37 cellular contexts compared by ENCODE assay signal in the genomic region with DNA sequence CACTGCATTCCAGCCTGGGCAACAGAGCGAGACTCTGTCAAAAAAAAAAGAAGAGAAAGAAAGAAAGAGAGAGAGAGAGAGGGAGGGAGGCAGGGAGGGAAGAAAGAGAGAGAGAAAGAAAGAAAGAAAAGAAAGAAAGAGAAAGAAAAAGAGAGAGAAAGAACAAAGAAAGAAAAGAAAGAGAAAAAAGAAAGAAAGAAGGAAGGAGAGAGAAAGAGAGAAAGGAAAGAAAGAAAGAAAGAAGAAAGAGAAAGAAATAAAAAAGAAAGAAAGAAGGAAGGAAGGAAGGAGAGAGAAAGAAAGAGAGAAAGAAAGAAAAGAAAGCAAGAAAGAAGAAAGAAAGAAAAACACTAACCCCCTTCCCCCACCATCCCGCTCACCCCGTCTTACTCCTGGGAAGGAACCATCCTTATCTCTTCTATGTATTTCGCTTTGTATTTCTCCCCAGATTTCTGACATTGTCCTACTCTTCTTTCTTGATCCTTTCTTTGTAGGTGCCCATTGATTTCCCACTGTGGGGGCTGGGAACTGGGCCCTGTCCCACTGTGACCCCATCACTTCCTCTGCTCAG. TPM values are rescaled to one million over a fixed set of nuclear protein-coding genes. Genes with fewer than 3 reads are reported as not detected.
"Had no signal": no experiment of that assay in that cellular context is flagged by ENCODE, and none has a peak within 500 bp of the region (broad histone marks: within the 10 kb centered on the region; RNA-seq: fewer than 3 reads in every experiment).

No MANE protein-coding gene starts in this region.

- H3K27me3 ChIP-seq: adrenal gland, body of pancreas, breast epithelium had no signal

- H3K27ac ChIP-seq: adrenal gland, body of pancreas, brain microvascular endothelial cell, breast epithelium, VCaP had no signal

- H3K4me1 Mint-ChIP-seq: activated B cell treated with CpG ODN at 0.5 μM for 24 hours; activated CD4-positive, alpha-beta T cell treated with anti-CD3 and anti-CD28 coated beads, Interleukin-2, amount 10 ng/mL, durations not matched to agents 24 days and 14 days; activated naive CD8-positive, alpha-beta T cell treated with anti-CD3 and anti-CD28 coated beads for 36 hours; activated T-helper 17 cell treated with anti-CD3 and anti-CD28 coated beads, Interleukin-2, amount 50 U/mL, for 72 hours had no signal

- H3K36me3 ChIP-seq: adrenal gland, brain microvascular endothelial cell, breast epithelium had no signal

- H3K27ac Mint-ChIP-seq: activated B cell treated with CpG ODN at 0.5 μM for 24 hours; activated CD4-positive, alpha-beta memory T cell treated with anti-CD3 and anti-CD28 coated beads for 36 hours; activated CD4-positive, alpha-beta T cell treated with anti-CD3 and anti-CD28 coated beads, Interleukin-2, amount 10 ng/mL, durations not matched to agents 24 days and 14 days; activated naive CD4-positive, alpha-beta T cell treated with anti-CD3 and anti-CD28 coated beads for 36 hours; activated naive CD4-positive, alpha-beta T cell treated with anti-CD3 and anti-CD28 coated beads, Interleukin-2, amount 50 U/mL, for 72 hours; activated naive CD8-positive, alpha-beta T cell treated with anti-CD3 and anti-CD28 coated beads for 36 hours; activated T-cell treated with anti-CD3 and anti-CD28 coated beads, Interleukin-2, amount 50 U/mL, for 72 hours; activated T-helper 1 cell treated with anti-CD3 and anti-CD28 coated beads, Interleukin-12 subunit alpha, Interleukin-12 subunit beta, Interleukin-2, Interleukin-4 antibody, amounts not matched to agents 30 ng/mL and 10 ng/mL and 1 ng/mL, durations not matched to agents 14 hours and 24 hours and 36 hours; activated T-helper 17 cell treated with anti-CD3 and anti-CD28 coated beads, Interleukin-2, amount 50 U/mL, for 72 hours; T-helper 1 cell treated with Interleukin-12 subunit alpha and Interleukin-12 subunit beta and Interleukin-4 antibody, amounts not matched to agents 30 μg/mL and 1 μg/mL, for 36 hours; T-helper 2 cell treated with Interferon-gamma antibody and Interleukin-4, amounts not matched to agents 5 μg/mL and 100 μg/mL, for 36 hours had no signal

- FAIRE-seq: astrocyte, TTC549 had no signal

- ATAC-seq: activated naive CD4-positive, alpha-beta T cell treated with anti-CD3 and anti-CD28 coated beads, Interleukin-2, amount 50 U/mL, for 72 hours; activated T-cell treated with anti-CD3 and anti-CD28 coated beads, Interleukin-2, amount 50 U/mL, for 4 hours; activated T-cell treated with anti-CD3 and anti-CD28 coated beads, Interleukin-2, amount 50 U/mL, for 72 hours; activated T-helper 17 cell treated with anti-CD3 and anti-CD28 coated beads, Interleukin-2, amount 50 U/mL, for 72 hours; body of pancreas had no signal

- H3K4me3 ChIP-seq: adrenal gland, body of pancreas, breast epithelium had no signal

- H3K9me3 ChIP-seq: adrenal gland, body of pancreas had no signal

- H3K4me1 ChIP-seq: adrenal gland, body of pancreas, breast epithelium had no signal

- DNase-seq: activated B cell treated with CpG ODN at 0.5 μM for 24 hours; activated CD4-positive, alpha-beta memory T cell treated with anti-CD3 and anti-CD28 coated beads for 36 hours; activated CD4-positive, alpha-beta T cell treated with anti-CD3 and anti-CD28 coated beads for 4 hours; activated CD4-positive, alpha-beta T cell treated with anti-CD3 and anti-CD28 coated beads, Interleukin-2, amount 10 ng/mL, durations not matched to agents 24 days and 14 days; activated CD4-positive, alpha-beta T cell treated with anti-CD3 and anti-CD28 coated beads, Interleukin-2, amount 50 U/mL, for 1 hour; activated CD4-positive, alpha-beta T cell treated with anti-CD3 and anti-CD28 coated beads, Interleukin-2, amount 50 U/mL, for 4 hours; activated CD4-positive, CD25-positive, alpha-beta regulatory T cell treated with anti-CD3 and anti-CD28 coated beads, Interleukin-2, amount 50 U/mL, for 72 hours; activated CD8-positive, alpha-beta memory T cell treated with anti-CD3 and anti-CD28 coated beads, Interleukin-2, amount 50 U/mL, for 4 hours; activated effector memory CD4-positive, alpha-beta T cell treated with anti-CD3 and anti-CD28 coated beads, Interleukin-2, amount 50 U/mL, for 16 hours; activated gamma-delta T cell treated with Interleukin-2 at 50 U/mL for 16 hours; activated naive CD4-positive, alpha-beta T cell; activated naive CD4-positive, alpha-beta T cell treated with anti-CD3 and anti-CD28 coated beads for 36 hours; activated naive CD4-positive, alpha-beta T cell treated with anti-CD3 and anti-CD28 coated beads, Interleukin-2, amount 50 U/mL, for 16 hours; activated naive CD8-positive, alpha-beta T cell treated with anti-CD3 and anti-CD28 coated beads for 36 hours; activated T-cell treated with anti-CD3 and anti-CD28 coated beads for 4 hours; activated T-cell treated with anti-CD3 and anti-CD28 coated beads, Interleukin-2, amount 50 U/mL, for 1 hour; activated T-cell treated with anti-CD3 and anti-CD28 coated beads, Interleukin-2, amount 50 U/mL, for 4 hours; activated T-cell treated with anti-CD3 and anti-CD28 coated beads, Interleukin-2, amount 50 U/mL, for 72 hours; adrenal gland; amniotic stem cell; body of pancreas; brain microvascular endothelial cell; central memory CD4-positive, alpha-beta T cell; T-helper 1 cell; T-helper 2 cell; T-helper 9 cell had no signal

- H3K9me3 Mint-ChIP-seq: activated B cell treated with CpG ODN at 0.5 μM for 24 hours; activated CD4-positive, alpha-beta memory T cell treated with anti-CD3 and anti-CD28 coated beads for 36 hours; activated CD4-positive, alpha-beta T cell treated with anti-CD3 and anti-CD28 coated beads, Interleukin-2, amount 10 ng/mL, durations not matched to agents 24 days and 14 days; activated naive CD8-positive, alpha-beta T cell treated with anti-CD3 and anti-CD28 coated beads for 36 hours; activated T-cell treated with anti-CD3 and anti-CD28 coated beads, Interleukin-2, amount 50 U/mL, for 4 hours; activated T-helper 1 cell treated with anti-CD3 and anti-CD28 coated beads, Interleukin-12 subunit alpha, Interleukin-12 subunit beta, Interleukin-2, Interleukin-4 antibody, amounts not matched to agents 30 ng/mL and 10 ng/mL and 1 ng/mL, durations not matched to agents 14 hours and 24 hours and 36 hours; activated T-helper 17 cell treated with anti-CD3 and anti-CD28 coated beads, Interleukin-2, amount 50 U/mL, for 72 hours; T-helper 1 cell treated with Interleukin-12 subunit alpha and Interleukin-12 subunit beta and Interleukin-4 antibody, amounts not matched to agents 30 μg/mL and 1 μg/mL, for 36 hours; T-helper 2 cell treated with Interferon-gamma antibody and Interleukin-4, amounts not matched to agents 5 μg/mL and 100 μg/mL, for 36 hours had no signal

- H3K4me3 Mint-ChIP-seq: activated B cell treated with CpG ODN at 0.5 μM for 24 hours; activated CD4-positive, alpha-beta memory T cell treated with anti-CD3 and anti-CD28 coated beads for 36 hours; activated CD4-positive, alpha-beta T cell treated with anti-CD3 and anti-CD28 coated beads, Interleukin-2, amount 10 ng/mL, durations not matched to agents 24 days and 14 days; activated naive CD4-positive, alpha-beta T cell treated with anti-CD3 and anti-CD28 coated beads for 36 hours; activated naive CD8-positive, alpha-beta T cell treated with anti-CD3 and anti-CD28 coated beads for 36 hours; activated T-cell treated with anti-CD3 and anti-CD28 coated beads, Interleukin-2, amount 50 U/mL, for 4 hours; activated T-cell treated with anti-CD3 and anti-CD28 coated beads, Interleukin-2, amount 50 U/mL, for 72 hours; activated T-helper 1 cell treated with anti-CD3 and anti-CD28 coated beads, Interleukin-12 subunit alpha, Interleukin-12 subunit beta, Interleukin-2, Interleukin-4 antibody, amounts not matched to agents 30 ng/mL and 10 ng/mL and 1 ng/mL, durations not matched to agents 14 hours and 24 hours and 36 hours; activated T-helper 17 cell treated with anti-CD3 and anti-CD28 coated beads, Interleukin-2, amount 50 U/mL, for 72 hours; T-helper 1 cell treated with Interleukin-12 subunit alpha and Interleukin-12 subunit beta and Interleukin-4 antibody, amounts not matched to agents 30 μg/mL and 1 μg/mL, for 36 hours; T-helper 2 cell treated with Interferon-gamma antibody and Interleukin-4, amounts not matched to agents 5 μg/mL and 100 μg/mL, for 36 hours had no signal

- H3K36me3 Mint-ChIP-seq: activated CD4-positive, alpha-beta memory T cell treated with anti-CD3 and anti-CD28 coated beads for 36 hours; activated naive CD4-positive, alpha-beta T cell treated with anti-CD3 and anti-CD28 coated beads, Interleukin-2, amount 50 U/mL, for 72 hours; activated naive CD8-positive, alpha-beta T cell treated with anti-CD3 and anti-CD28 coated beads for 36 hours had no signal

RNA-seq across cellular contexts. Expression of a gene that starts 20.9 kb away (rescaled TPM):
- total RNA-seq: activated B cell treated with CpG ODN at 0.5 μM for 24 hours; activated CD4-positive, alpha-beta memory T cell treated with anti-CD3 and anti-CD28 coated beads for 36 hours; activated CD4-positive, alpha-beta T cell treated with anti-CD3 and anti-CD28 coated beads, Interleukin-2, amount 10 ng/mL, durations not matched to agents 24 days and 14 days; activated CD8-positive, alpha-beta memory T cell treated with anti-CD3 and anti-CD28 coated beads for 36 hours; activated naive CD4-positive, alpha-beta T cell treated with anti-CD3 and anti-CD28 coated beads for 36 hours; activated T-cell treated with anti-CD3 and anti-CD28 coated beads, Interleukin-2, amount 50 U/mL, for 4 hours; activated T-helper 1 cell treated with anti-CD3 and anti-CD28 coated beads, Interleukin-12 subunit alpha, Interleukin-12 subunit beta, Interleukin-2, Interleukin-4 antibody, amounts not matched to agents 30 ng/mL and 10 ng/mL and 1 ng/mL, durations not matched to agents 14 hours and 24 hours and 36 hours; aorta; body of pancreas had no signal
- polyA plus RNA-seq: aorta had no signal

RNA-seq across cellular contexts. Expression of a gene that starts 36.3 kb away (rescaled TPM):
- total RNA-seq: activated B cell treated with CpG ODN at 0.5 μM for 24 hours; activated CD4-positive, alpha-beta memory T cell treated with anti-CD3 and anti-CD28 coated beads for 36 hours; activated CD4-positive, alpha-beta T cell treated with anti-CD3 and anti-CD28 coated beads, Interleukin-2, amount 10 ng/mL, durations not matched to agents 24 days and 14 days; activated CD8-positive, alpha-beta memory T cell treated with anti-CD3 and anti-CD28 coated beads for 36 hours; activated naive CD4-positive, alpha-beta T cell treated with anti-CD3 and anti-CD28 coated beads for 36 hours; activated naive CD4-positive, alpha-beta T cell treated with anti-CD3 and anti-CD28 coated beads, Interleukin-2, amount 50 U/mL, for 72 hours; activated naive CD8-positive, alpha-beta T cell treated with anti-CD3 and anti-CD28 coated beads for 36 hours; activated T-cell treated with anti-CD3 and anti-CD28 coated beads, Interleukin-2, amount 50 U/mL, for 4 hours; activated T-cell treated with anti-CD3 and anti-CD28 coated beads, Interleukin-2, amount 50 U/mL, for 72 hours; activated T-helper 1 cell treated with anti-CD3 and anti-CD28 coated beads, Interleukin-12 subunit alpha, Interleukin-12 subunit beta, Interleukin-2, Interleukin-4 antibody, amounts not matched to agents 30 ng/mL and 10 ng/mL and 1 ng/mL, durations not matched to agents 14 hours and 24 hours and 36 hours; activated T-helper 17 cell treated with anti-CD3 and anti-CD28 coated beads, Interleukin-2, amount 50 U/mL, for 72 hours had no signal
- polyA plus RNA-seq: aorta had no signal
